Comparison of ENCODE assay signal across 10 cellular contexts in the genomic region with DNA sequence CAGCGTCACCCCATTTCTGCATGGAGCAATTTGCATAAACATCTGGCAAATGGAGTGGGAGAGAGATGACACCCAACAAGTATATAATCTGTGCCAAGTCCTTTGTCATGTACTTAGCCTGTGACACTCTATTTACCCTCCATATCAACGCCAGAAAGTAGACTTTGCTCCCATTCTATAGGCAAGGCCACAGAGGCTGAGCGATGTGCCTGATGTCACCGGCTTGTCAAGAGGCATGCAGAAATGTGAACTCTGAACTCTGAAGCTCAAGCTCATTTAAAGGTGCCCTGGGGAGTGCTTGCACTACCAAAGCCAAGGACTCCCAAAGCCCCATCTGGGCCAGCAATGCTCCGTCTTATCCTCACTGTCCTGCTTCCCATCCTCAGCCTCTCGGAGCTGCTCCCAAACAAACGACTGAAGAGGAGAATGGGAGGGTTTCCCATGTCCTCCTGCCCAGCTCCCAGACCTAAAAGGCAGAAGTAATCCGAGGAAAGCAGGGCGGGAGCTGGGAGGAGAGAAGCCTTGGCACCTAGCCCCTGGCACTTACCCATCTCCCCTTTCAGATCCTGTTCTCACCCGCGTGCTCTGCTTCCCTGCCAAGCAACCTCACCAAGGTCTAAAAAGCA. TPM values are rescaled to one million over a fixed set of nuclear protein-coding genes. Genes with fewer than 3 reads are reported as not detected.
DNase-seq lines count a peak whose midpoint lies in the region; ATAC-seq and TF ChIP-seq lines count a peak whose summit lies in the region.
"Had no signal": no experiment of that assay in that cellular context is flagged by ENCODE, and none has a peak within 500 bp of the region (broad histone marks: within the 10 kb centered on the region; RNA-seq: fewer than 3 reads in every experiment).

No MANE protein-coding gene starts in this region.

- 26 to 32% (median 29%) methylated on average over 11 of the region's 11 CpGs for WGBS in heart left ventricle, 4 donors

- ATAC-seq in heart left ventricle (peak; percentile 12 to 69 (median 44)), HG02870 (IDR thresholded peaks at IDR 0.05; ENCODE audit: unreplicated experiment) (no peak)
- ATAC-seq: naive thymus-derived CD4-positive, alpha-beta T cell had no signal

- DNase-seq in DMS79 treated with DMSO at 0.1 percent for 48 hours (lab: John Stamatoyannopoulos, UW) (peak; percentile 91), RPMI8226 (peak; percentile 66), heart left ventricle (peak; percentile 71 to 87 (median 84)), NCI-H82 (lab: John Stamatoyannopoulos, UW) (no peak)
- DNase-seq in effector memory CD4-positive, alpha-beta T cell, result no peak
- DNase-seq in stimulated activated CD4-positive, alpha-beta T cell treated with anti-CD3 and anti-CD28 coated beads, Interleukin-12 subunit alpha, Interleukin-12 subunit beta, amount 100 ng/mL, for 4 hours, result no peak
- DNase-seq: activated effector memory CD4-positive, alpha-beta T cell treated with Interleukin-2 at 50 U/mL for 16 hours; naive thymus-derived CD4-positive, alpha-beta T cell had no signal

- H3K27me3 ChIP-seq in heart left ventricle (no peaks in the 10 kb centered on the region), rectal smooth muscle tissue (ENCODE audit: control insufficient read depth, insufficient read depth, low read length) (no peaks in the 10 kb centered on the region)
- no peaks in the 10 kb centered on the region for H3K27me3 ChIP-seq in effector memory CD4-positive, alpha-beta T cell (replicated peaks; ENCODE audit: control insufficient read depth, insufficient read depth, low read length, poor library complexity, severe bottlenecking)

- no peak for TF ChIP-seq POLR2A in heart left ventricle (IDR thresholded peaks at IDR 0.05)

- H3K36me3 ChIP-seq in heart left ventricle (no peaks in the 10 kb centered on the region), rectal smooth muscle tissue (ENCODE audit: control insufficient read depth, insufficient read depth, low read length) (no peaks in the 10 kb centered on the region)
- H3K36me3 ChIP-seq in effector memory CD4-positive, alpha-beta T cell (ENCODE audit: control insufficient read depth, insufficient read depth, low read length), result no peaks in the 10 kb centered on the region

- H3K4me1 ChIP-seq in heart left ventricle (peaks cover 0 to 78% (median 39%) of the 10 kb centered on the region in 12 donors), rectal smooth muscle tissue (ENCODE audit: control insufficient read depth, insufficient read depth, low read length) (peaks cover 5% of the 10 kb centered on the region)
- no peaks in the 10 kb centered on the region for H3K4me1 ChIP-seq in effector memory CD4-positive, alpha-beta T cell (ENCODE audit: control insufficient read depth, insufficient read depth, low read length, poor library complexity, severe bottlenecking)

- H3K27ac ChIP-seq in heart left ventricle (peak overlapping the region in 10 of 12 donors; percentile 27 to 79 (median 63)), rectal smooth muscle tissue (ENCODE audit: low read depth, low read length) (no peak overlapping the region)
- no peak overlapping the region for H3K27ac ChIP-seq in effector memory CD4-positive, alpha-beta T cell (ENCODE audit: insufficient read depth, low read length, poor library complexity, severe bottlenecking)

- intact Hi-C loops in heart left ventricle (cut with DNase I), result loop anchor here in 1 of 10 donors (10.0 kb wide), 1 partner anchor 205 kb away; no protein-coding TSS in a partner anchor

- no peak for TF ChIP-seq CTCF in heart left ventricle (IDR thresholded peaks at IDR 0.05)

- H3K9ac ChIP-seq in rectal smooth muscle tissue (ENCODE audit: low read length), result no peak overlapping the region

- H3K9me3 ChIP-seq in heart left ventricle, result no peaks in the 10 kb centered on the region
- H3K9me3 ChIP-seq in effector memory CD4-positive, alpha-beta T cell (ENCODE audit: control insufficient read depth, low read length), result no peaks in the 10 kb centered on the region

- H3K4me3 ChIP-seq in heart left ventricle (peak overlapping the region in 1 of 12 donors; percentile 6), rectal smooth muscle tissue (ENCODE audit: low read length) (peak overlapping the region; percentile 12)
- no peak overlapping the region for H3K4me3 ChIP-seq in effector memory CD4-positive, alpha-beta T cell (ENCODE audit: insufficient read depth, low read depth, low read length, poor library complexity, severe bottlenecking)

RNA-seq across cellular contexts. Expression of a gene that starts 9.2 kb away (rescaled TPM):
- total RNA-seq in heart left ventricle, result 100 to 1,000 TPM in 1 of 9 donors, 10 to 100 TPM in 7, 1 to 10 TPM in 1; 5.2 to 111 (median 28.4) TPM
- polyA plus RNA-seq in heart left ventricle, result 10 to 100 TPM in 1 of 2 donors, 1 to 10 TPM in 1; 4.0 to 12.1 TPM

RNA-seq across cellular contexts. Expression of a gene that starts 44.6 kb away (rescaled TPM):
- 10 to 100 TPM; 30.9 to 61.6 (median 42.6) TPM for total RNA-seq in heart left ventricle
- polyA plus RNA-seq in heart left ventricle, result 10 to 100 TPM; 42.6 to 69.3 TPM

RNA-seq across cellular contexts. Expression of a gene that starts 55.7 kb away (rescaled TPM):
- total RNA-seq in heart left ventricle, result 10 to 100 TPM; 54.2 to 86.2 (median 75.5) TPM
- 10 to 100 TPM; 34.0 to 55.9 TPM for polyA plus RNA-seq in heart left ventricle

Comparison
In these comparisons a context has a peak if more than half of its experiments do, and no peak if none do; other contexts are left out.
1. DNase-seq: peak in DMS79 treated with DMSO at 0.1 percent for 48 hours (single experiment), RPMI8226 (single experiment) and heart left ventricle (5 of 5); none in effector memory CD4-positive, alpha-beta T cell (0 of 3), NCI-H82 (single experiment) and stimulated activated CD4-positive, alpha-beta T cell treated with anti-CD3 and anti-CD28 coated beads, Interleukin-12 subunit alpha, Interleukin-12 subunit beta, amount 100 ng/mL, for 4 hours (single experiment).
2. H3K27ac ChIP-seq: peak in heart left ventricle (10 of 12); none in rectal smooth muscle tissue (single experiment) and effector memory CD4-positive, alpha-beta T cell (single experiment).